18 cellular contexts compared by ENCODE assay signal in the genomic region with DNA sequence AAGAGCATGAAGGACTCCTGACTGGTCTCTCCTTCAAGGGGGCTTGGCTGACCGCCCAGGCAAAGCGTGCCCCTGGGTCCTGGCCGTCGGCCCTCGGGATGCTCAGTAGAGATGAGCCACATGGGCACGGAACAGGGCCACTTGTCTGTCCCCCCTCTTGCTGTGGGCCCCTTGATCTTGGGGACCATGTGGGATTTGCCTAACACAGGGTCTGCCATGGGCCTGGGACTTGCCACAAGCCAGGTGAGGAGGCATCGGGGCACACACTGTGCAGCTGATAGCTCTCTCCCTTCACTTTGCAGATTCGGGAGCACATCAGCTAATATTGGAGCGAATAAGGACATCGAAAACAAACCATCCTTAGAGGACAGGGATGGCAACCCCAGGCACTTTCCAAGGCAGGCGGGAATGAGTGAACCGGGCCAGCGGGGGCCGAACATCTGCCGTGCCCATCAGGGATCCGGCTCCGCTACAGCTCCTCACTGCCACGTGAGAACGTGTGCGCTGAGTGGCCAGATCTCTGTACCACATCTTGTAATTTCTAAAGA.
"Had no signal": no experiment of that assay in that cellular context is flagged by ENCODE, and none has a peak within 500 bp of the region (broad histone marks: within the 10 kb centered on the region; RNA-seq: fewer than 3 reads in every experiment).

No MANE protein-coding gene starts in this region.

- H3K4me3 Mint-ChIP-seq: endodermal cell; mesothelial cell of epicardium; natural killer cell treated with Interleukin-12 subunit alpha and Interleukin-12 subunit beta and Interleukin-15 and Interleukin-18, amount 100 ng/mL, for 72 hours had no signal

- H3K9me3 Mint-ChIP-seq: endodermal cell; mesothelial cell of epicardium; natural killer cell treated with Interleukin-12 subunit alpha and Interleukin-12 subunit beta and Interleukin-15 and Interleukin-18, amount 100 ng/mL, for 72 hours had no signal

- H3K4me3 ChIP-seq: coronary artery, ovary, right atrium auricular region, sigmoid colon, skin epidermis, suprapubic skin, tibial artery had no signal

- H3K27me3 ChIP-seq: neutrophil, ovary, right atrium auricular region, sigmoid colon, suprapubic skin, tibial artery had no signal

- H3K27me3 Mint-ChIP-seq: natural killer cell treated with Interleukin-12 subunit alpha and Interleukin-12 subunit beta and Interleukin-15 and Interleukin-18, amount 100 ng/mL, for 72 hours had no signal

- H3K36me3 ChIP-seq: neutrophil, ovary, right atrium auricular region, sigmoid colon, suprapubic skin, tibial artery had no signal

- H3K4me1 Mint-ChIP-seq: endodermal cell, mesothelial cell of epicardium had no signal

- H3K4me1 ChIP-seq: right atrium auricular region, sigmoid colon, suprapubic skin, tibial artery had no signal

- DNase-seq: central memory CD4-positive, alpha-beta T cell; effector CD4-positive, alpha-beta T cell; foreskin melanocyte; hippocampal formation; kidney glomerular epithelial cell; ovary; sigmoid colon; stimulated activated CD4-positive, alpha-beta T cell treated with anti-CD3 and anti-CD28 coated beads, Interleukin-12 subunit alpha, Interleukin-12 subunit beta, amount 100 ng/mL, for 4 hours; stimulated activated naive CD4-positive, alpha-beta T cell had no signal

- H3K36me3 Mint-ChIP-seq: mesothelial cell of epicardium; natural killer cell treated with Interleukin-12 subunit alpha and Interleukin-12 subunit beta and Interleukin-15 and Interleukin-18, amount 100 ng/mL, for 72 hours had no signal

- H3K27ac Mint-ChIP-seq: endodermal cell; mesothelial cell of epicardium; natural killer cell treated with Interleukin-12 subunit alpha and Interleukin-12 subunit beta and Interleukin-15 and Interleukin-18, amount 100 ng/mL, for 72 hours had no signal

- H3K9me3 ChIP-seq: neutrophil, ovary, right atrium auricular region, sigmoid colon, suprapubic skin, tibial artery had no signal

- H3K27ac ChIP-seq: coronary artery, neutrophil, ovary, right atrium auricular region, sigmoid colon, skin epidermis, suprapubic skin, tibial artery had no signal
